ENCODE assay signal across 1 cellular context in the genomic region with DNA sequence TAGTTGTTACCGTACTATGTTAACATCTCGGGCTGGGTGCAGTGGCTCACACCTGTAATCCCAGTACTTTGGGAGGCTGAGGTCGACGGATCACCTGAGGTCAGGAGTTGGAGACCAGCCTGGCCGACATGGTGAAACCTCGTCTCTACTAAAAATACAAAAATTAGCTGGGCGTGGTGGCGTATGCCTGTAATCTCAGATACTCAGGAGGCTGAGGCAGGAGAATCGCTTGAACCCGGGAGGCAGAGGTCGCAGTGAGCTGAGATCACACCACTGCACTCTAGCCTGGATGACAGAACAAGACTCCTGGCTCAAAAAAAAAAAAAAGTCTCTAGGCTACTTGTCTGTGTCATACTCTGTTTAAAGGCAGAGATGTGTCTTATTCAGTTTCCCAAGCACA. TPM values are rescaled to one million over a fixed set of nuclear protein-coding genes. Genes with fewer than 3 reads are reported as not detected.
"Had no signal": no experiment of that assay in that cellular context is flagged by ENCODE, and none has a peak within 500 bp of the region (broad histone marks: within the 10 kb centered on the region; RNA-seq: fewer than 3 reads in every experiment).

No MANE protein-coding gene starts in this region.

RNA-seq across cellular contexts. Expression of gene RAD9B, which starts 36.4 kb away (rescaled TPM):
- total RNA-seq: ascending aorta had no signal
